ENCODE assay signal across 34 cellular contexts in the genomic region with DNA sequence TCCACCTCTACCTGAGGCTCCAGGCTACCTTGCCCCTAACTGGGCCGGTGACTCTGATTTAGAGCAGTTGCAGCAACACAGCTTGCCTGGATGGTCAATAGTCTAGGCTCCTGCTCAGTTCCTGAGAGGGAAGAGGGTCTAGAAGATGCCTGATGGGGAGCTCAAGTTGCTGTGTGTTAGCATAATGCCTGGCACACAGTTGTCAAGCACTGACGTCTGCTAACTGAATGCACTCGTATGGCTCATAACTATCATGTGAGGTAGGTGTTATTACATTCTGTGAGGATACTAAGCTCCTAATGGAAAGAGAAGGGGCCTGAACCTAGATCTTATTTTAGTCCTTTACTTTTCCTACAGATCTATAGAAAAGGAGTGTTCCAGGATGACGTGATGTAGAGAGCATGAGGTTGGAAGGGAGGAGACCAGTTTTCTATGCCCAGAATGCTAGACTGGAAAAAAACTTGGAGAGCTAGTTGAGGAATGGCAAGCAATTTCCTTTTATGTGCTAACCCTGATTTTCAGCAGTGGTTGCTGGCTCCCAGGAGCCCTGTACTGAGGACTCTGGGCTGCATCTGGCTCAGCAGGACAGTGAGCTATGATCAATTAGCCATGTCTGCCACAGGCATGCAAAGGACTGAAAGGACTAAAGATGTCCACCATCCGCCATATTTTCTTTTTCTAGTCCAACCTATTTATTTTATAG. TPM values are rescaled to one million over a fixed set of nuclear protein-coding genes. Genes with fewer than 3 reads are reported as not detected.
"Had no signal": no experiment of that assay in that cellular context is flagged by ENCODE, and none has a peak within 500 bp of the region (broad histone marks: within the 10 kb centered on the region; RNA-seq: fewer than 3 reads in every experiment).

No MANE protein-coding gene starts in this region.

- H3K4me1 Mint-ChIP-seq: activated B cell treated with CpG ODN at 0.5 μM for 24 hours; activated naive CD4-positive, alpha-beta T cell treated with anti-CD3 and anti-CD28 coated beads, Interleukin-2, amount 50 U/mL, for 24 hours; activated naive CD8-positive, alpha-beta T cell treated with anti-CD3 and anti-CD28 coated beads for 36 hours; activated naive CD8-positive, alpha-beta T cell treated with anti-CD3 and anti-CD28 coated beads, Interleukin-2, amount 50 U/mL, for 24 hours; activated T-helper 17 cell treated with anti-CD3 and anti-CD28 coated beads, Interleukin-2, amount 50 U/mL, for 72 hours; central memory CD8-positive, alpha-beta T cell; T-helper 17 cell had no signal

- H3K4me3 Mint-ChIP-seq: activated B cell treated with CpG ODN at 0.5 μM for 24 hours; activated CD8-positive, alpha-beta T cell treated with anti-CD3 and anti-CD28 coated beads for 36 hours; activated naive CD4-positive, alpha-beta T cell treated with anti-CD3 and anti-CD28 coated beads for 36 hours; activated naive CD4-positive, alpha-beta T cell treated with anti-CD3 and anti-CD28 coated beads, Interleukin-2, amount 50 U/mL, for 24 hours; activated naive CD8-positive, alpha-beta T cell treated with anti-CD3 and anti-CD28 coated beads for 36 hours; activated naive CD8-positive, alpha-beta T cell treated with anti-CD3 and anti-CD28 coated beads, Interleukin-2, amount 50 U/mL, for 24 hours; activated T-cell treated with anti-CD3 and anti-CD28 coated beads, Interleukin-2, amount 50 U/mL, for 4 hours; activated T-helper 17 cell treated with anti-CD3 and anti-CD28 coated beads, Interleukin-2, amount 50 U/mL, for 72 hours; central memory CD8-positive, alpha-beta T cell; T-helper 17 cell; T-helper 2 cell treated with Interferon-gamma antibody and Interleukin-4, amounts not matched to agents 5 μg/mL and 100 μg/mL, for 36 hours had no signal

- H3K4me1 ChIP-seq: adrenal gland, body of pancreas, esophagus squamous epithelium, foreskin keratinocyte, gastrocnemius medialis, heart right ventricle had no signal

- DNase-seq: activated B cell treated with CpG ODN at 0.5 μM for 24 hours; activated CD4-positive, alpha-beta T cell treated with anti-CD3 and anti-CD28 coated beads for 48 hours; activated CD4-positive, alpha-beta T cell treated with anti-CD3 and anti-CD28 coated beads, Interleukin-2, amount 50 U/mL, for 1 hour; activated CD4-positive, alpha-beta T cell treated with anti-CD3 and anti-CD28 coated beads, Interleukin-2, amount 50 U/mL, for 48 hours; activated CD8-positive, alpha-beta memory T cell treated with anti-CD3 and anti-CD28 coated beads for 24 hours; activated CD8-positive, alpha-beta T cell treated with anti-CD3 and anti-CD28 coated beads for 36 hours; activated effector memory CD4-positive, alpha-beta T cell treated with Interleukin-2 at 50 U/mL for 16 hours; activated naive CD4-positive, alpha-beta T cell treated with anti-CD3 and anti-CD28 coated beads for 36 hours; activated naive CD8-positive, alpha-beta T cell treated with anti-CD3 and anti-CD28 coated beads for 36 hours; activated naive CD8-positive, alpha-beta T cell treated with anti-CD3 and anti-CD28 coated beads, Interleukin-2, amount 50 U/mL, for 24 hours; activated T-cell treated with anti-CD3 and anti-CD28 coated beads, Interleukin-2, amount 50 U/mL, for 4 hours; adrenal gland; amygdala; aorta; body of pancreas; cortex of kidney; dermis blood vessel endothelial cell; effector CD4-positive, alpha-beta T cell; esophagus squamous epithelium; foreskin keratinocyte; gastrocnemius medialis; heart right ventricle; T-helper 1 cell; T-helper 17 cell; T1000 had no signal

- H3K27me3 Mint-ChIP-seq: activated T-helper 17 cell treated with anti-CD3 and anti-CD28 coated beads, Interleukin-2, amount 50 U/mL, for 72 hours had no signal

- H3K36me3 ChIP-seq: adrenal gland, cardiac muscle cell, esophagus squamous epithelium, gastrocnemius medialis, heart right ventricle, WERI-Rb-1 had no signal

- H3K27ac ChIP-seq: adrenal gland, body of pancreas, cardiac muscle cell, epithelial cell of prostate, esophagus squamous epithelium, foreskin keratinocyte, gastrocnemius medialis, heart right ventricle, WERI-Rb-1 had no signal

- H3K36me3 Mint-ChIP-seq: activated naive CD4-positive, alpha-beta T cell treated with anti-CD3 and anti-CD28 coated beads, Interleukin-2, amount 50 U/mL, for 24 hours; activated naive CD8-positive, alpha-beta T cell treated with anti-CD3 and anti-CD28 coated beads for 36 hours had no signal

- H3K4me3 ChIP-seq: adrenal gland, body of pancreas, cardiac muscle cell, esophagus squamous epithelium, gastrocnemius medialis, heart right ventricle had no signal

- H3K9me3 Mint-ChIP-seq: activated CD8-positive, alpha-beta T cell treated with anti-CD3 and anti-CD28 coated beads for 36 hours; activated naive CD4-positive, alpha-beta T cell treated with anti-CD3 and anti-CD28 coated beads, Interleukin-2, amount 50 U/mL, for 24 hours; central memory CD8-positive, alpha-beta T cell; T-helper 2 cell treated with Interferon-gamma antibody and Interleukin-4, amounts not matched to agents 5 μg/mL and 100 μg/mL, for 36 hours had no signal

- ATAC-seq: activated CD4-positive, CD25-positive, alpha-beta regulatory T cell treated with anti-CD3 and anti-CD28 coated beads, Interleukin-2, amount 50 U/mL, for 24 hours; activated CD8-positive, alpha-beta T cell treated with anti-CD3 and anti-CD28 coated beads for 36 hours; activated naive CD8-positive, alpha-beta T cell treated with anti-CD3 and anti-CD28 coated beads, Interleukin-2, amount 50 U/mL, for 24 hours; activated T-cell treated with anti-CD3 and anti-CD28 coated beads, Interleukin-2, amount 50 U/mL, for 4 hours; activated T-helper 17 cell treated with anti-CD3 and anti-CD28 coated beads, Interleukin-2, amount 50 U/mL, for 72 hours; body of pancreas; foreskin keratinocyte; gastrocnemius medialis; T-helper 17 cell had no signal

- H3K27ac Mint-ChIP-seq: activated B cell treated with CpG ODN at 0.5 μM for 24 hours; activated CD8-positive, alpha-beta T cell treated with anti-CD3 and anti-CD28 coated beads for 36 hours; activated naive CD4-positive, alpha-beta T cell treated with anti-CD3 and anti-CD28 coated beads for 36 hours; activated naive CD4-positive, alpha-beta T cell treated with anti-CD3 and anti-CD28 coated beads, Interleukin-2, amount 50 U/mL, for 24 hours; activated naive CD8-positive, alpha-beta T cell treated with anti-CD3 and anti-CD28 coated beads for 36 hours; activated naive CD8-positive, alpha-beta T cell treated with anti-CD3 and anti-CD28 coated beads, Interleukin-2, amount 50 U/mL, for 24 hours; activated T-helper 17 cell treated with anti-CD3 and anti-CD28 coated beads, Interleukin-2, amount 50 U/mL, for 72 hours; T-helper 17 cell; T-helper 2 cell treated with Interferon-gamma antibody and Interleukin-4, amounts not matched to agents 5 μg/mL and 100 μg/mL, for 36 hours had no signal

- H3K9me3 ChIP-seq: adrenal gland, body of pancreas, esophagus squamous epithelium, gastrocnemius medialis had no signal

- H3K27me3 ChIP-seq: adrenal gland, body of pancreas, cardiac muscle cell, esophagus squamous epithelium, foreskin keratinocyte, gastrocnemius medialis, heart right ventricle had no signal

RNA-seq across cellular contexts. Expression of a gene that starts 30.0 kb away (rescaled TPM):
- total RNA-seq: endothelial cell of umbilical vein had no signal
